ENCODE assay signal across 22 cellular contexts in genomic region chr17:13320046-13320785, GRCh38.
"Had no signal": no experiment of that assay in that cellular context is flagged by ENCODE, and none has a peak within 500 bp of the region (broad histone marks: within the 10 kb centered on the region; RNA-seq: fewer than 3 reads in every experiment).

No MANE protein-coding gene starts in this region.

- H3K27ac ChIP-seq: epithelial cell of prostate, transverse colon, uterus had no signal

- H3K4me3 ChIP-seq: coronary artery, mucosa of descending colon, sigmoid colon, smooth muscle cell, transverse colon, uterus had no signal

- ATAC-seq: mucosa of descending colon; stimulated activated naive B cell treated with anti-CD40 and anti-IgM and Interleukin-4, amounts not matched to agents 10 μg/mL and 1 μg/mL and 100 μg/mL, for 72 hours; WTC11 had no signal

- H3K27me3 ChIP-seq: sigmoid colon, transverse colon, uterus had no signal

- H3K4me1 ChIP-seq: sigmoid colon, transverse colon, uterus had no signal

- H3K36me3 ChIP-seq: sigmoid colon, transverse colon, uterus had no signal

- DNase-seq: activated naive CD4-positive, alpha-beta T cell; activated naive CD8-positive, alpha-beta T cell treated with anti-CD3 and anti-CD28 coated beads for 36 hours; activated T-cell treated with anti-CD3 and anti-CD28 coated beads, Interleukin-2, amount 50 U/mL, for 1 hour; amniotic stem cell; cerebellar nuclear complex; foreskin fibroblast; immature natural killer cell; mesenchymal stem cell; mucosa of descending colon; naive B cell; posterior cingulate gyrus; sigmoid colon; stimulated activated CD4-positive, alpha-beta T cell treated with anti-CD3 and anti-CD28 coated beads, Interleukin-2, amount 100 ng/mL, for 48 hours; stimulated activated CD8-positive, alpha-beta memory T cell treated with anti-CD3 and anti-CD28 coated beads, Interleukin-4, amount 100 ng/mL, for 48 hours; stimulated activated naive B cell treated with anti-CD40 and anti-IgM and Interleukin-4, amounts not matched to agents 10 μg/mL and 1 μg/mL and 100 μg/mL, for 72 hours; T-helper 9 cell; transverse colon had no signal

- H3K9me3 ChIP-seq: mucosa of descending colon, sigmoid colon, transverse colon, uterus had no signal
